In the genomic region with DNA sequence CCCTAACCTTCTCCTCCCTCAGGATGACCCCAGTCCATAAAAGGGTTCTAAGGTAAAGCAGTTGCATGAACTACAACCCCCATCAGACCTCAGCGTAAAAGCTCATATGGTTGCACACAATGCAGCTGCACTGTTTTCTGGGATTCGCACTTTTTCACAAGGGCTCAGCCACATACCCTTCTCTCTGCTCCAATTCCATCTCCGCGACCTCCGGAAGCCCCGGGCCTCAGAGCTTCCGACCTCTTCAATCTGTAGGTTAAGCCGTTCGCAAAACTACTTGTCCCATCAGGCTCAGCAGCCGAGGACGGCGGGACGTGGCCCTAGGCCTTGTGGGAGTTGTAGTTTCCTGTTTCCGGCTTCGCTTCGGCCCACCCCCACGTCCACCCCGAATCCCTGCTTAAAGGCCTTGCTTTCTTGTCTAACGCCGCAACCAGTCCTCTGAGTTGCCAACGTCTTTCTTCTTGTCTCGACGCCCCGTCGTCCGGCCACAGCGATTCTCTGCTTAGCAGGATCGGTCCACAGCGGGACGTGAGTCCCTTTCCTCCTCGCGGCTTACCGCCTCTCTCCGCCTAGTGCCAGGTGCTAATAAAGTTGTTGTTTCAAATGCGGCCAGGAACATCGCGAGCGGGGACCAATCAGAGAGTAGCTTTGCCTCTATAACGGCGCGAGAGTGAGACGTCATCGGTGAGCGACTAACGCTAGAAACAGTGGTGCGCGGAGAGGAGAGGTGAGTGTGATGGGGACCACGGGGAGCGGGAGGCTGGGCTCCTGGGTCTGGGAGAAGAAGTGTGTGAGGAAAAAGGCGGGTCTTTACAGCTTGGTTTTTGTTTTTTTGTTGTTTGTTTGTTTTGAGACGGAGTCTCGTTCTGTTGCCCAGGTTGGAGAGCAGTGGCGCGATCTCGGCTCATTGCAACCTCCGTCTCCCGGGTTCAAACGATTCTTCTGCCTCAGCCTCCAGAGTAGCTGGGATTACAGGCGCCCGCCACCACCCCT, we compare ENCODE assay signal across 8 cellular contexts. TPM values are rescaled to one million over a fixed set of nuclear protein-coding genes. Genes with fewer than 3 reads are reported as not detected.
DNase-seq lines count a peak whose midpoint lies in the region; ATAC-seq, FAIRE-seq and TF ChIP-seq lines count a peak whose summit lies in the region.

A gene with protein sequence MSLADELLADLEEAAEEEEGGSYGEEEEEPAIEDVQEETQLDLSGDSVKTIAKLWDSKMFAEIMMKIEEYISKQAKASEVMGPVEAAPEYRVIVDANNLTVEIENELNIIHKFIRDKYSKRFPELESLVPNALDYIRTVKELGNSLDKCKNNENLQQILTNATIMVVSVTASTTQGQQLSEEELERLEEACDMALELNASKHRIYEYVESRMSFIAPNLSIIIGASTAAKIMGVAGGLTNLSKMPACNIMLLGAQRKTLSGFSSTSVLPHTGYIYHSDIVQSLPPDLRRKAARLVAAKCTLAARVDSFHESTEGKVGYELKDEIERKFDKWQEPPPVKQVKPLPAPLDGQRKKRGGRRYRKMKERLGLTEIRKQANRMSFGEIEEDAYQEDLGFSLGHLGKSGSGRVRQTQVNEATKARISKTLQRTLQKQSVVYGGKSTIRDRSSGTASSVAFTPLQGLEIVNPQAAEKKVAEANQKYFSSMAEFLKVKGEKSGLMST (plus strand): TSS at position 684 of the 993 bp plus-strand sequence. CDS start 2,525 bp downstream, outside the sequence.
A gene with protein sequence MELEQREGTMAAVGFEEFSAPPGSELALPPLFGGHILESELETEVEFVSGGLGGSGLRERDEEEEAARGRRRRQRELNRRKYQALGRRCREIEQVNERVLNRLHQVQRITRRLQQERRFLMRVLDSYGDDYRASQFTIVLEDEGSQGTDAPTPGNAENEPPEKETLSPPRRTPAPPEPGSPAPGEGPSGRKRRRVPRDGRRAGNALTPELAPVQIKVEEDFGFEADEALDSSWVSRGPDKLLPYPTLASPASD (minus strand): TSS at position 587 of the 993 bp plus-strand sequence. CDS start 388 bp downstream, at position 199.

- H3K4me3 Mint-ChIP-seq in activated T-cell treated with anti-CD3 and anti-CD28 coated beads, Interleukin-2, amount 50 U/mL, for 72 hours = peak within 1 kb of the TSS; percentile 85 to 97

- no peaks in the 10 kb centered on the region for H3K9me3 ChIP-seq in KOPT-K1 (ENCODE audit: insufficient read depth, low read length, poor library complexity, severe bottlenecking)
- H3K9me3 ChIP-seq in esophagus squamous epithelium = no peaks in the 10 kb centered on the region

- FAIRE-seq in RCC 7860 (lab: Jason Lieb, UNC) = peak; percentile 66

- peaks cover 19 to 31% (median 22%) of the 10 kb centered on the region in 3 donors for H3K4me1 ChIP-seq in esophagus squamous epithelium

- no peaks in the 10 kb centered on the region for H3K27me3 Mint-ChIP-seq in activated T-cell treated with anti-CD3 and anti-CD28 coated beads, Interleukin-2, amount 50 U/mL, for 72 hours (ENCODE audit: low read depth)

- H3K27ac ChIP-seq in KOPT-K1 (ENCODE audit: low read depth, low read length, poor library complexity, severe bottlenecking) (peak within 1 kb of the TSS; percentile 86), esophagus squamous epithelium (peak within 1 kb of the TSS; percentile 90 to 96 (median 91))

- peaks cover 6 to 10% of the 10 kb centered on the region in 2 donors for H3K36me3 Mint-ChIP-seq in activated T-cell treated with anti-CD3 and anti-CD28 coated beads, Interleukin-2, amount 50 U/mL, for 72 hours (ENCODE audit: insufficient read depth in 2 of 2)

- DNase-seq in DMS79 (lab: John Stamatoyannopoulos, UW) = peak; percentile 94
- peak; percentile 87 for DNase-seq in RCC 7860 (ENCODE audit: low spot score)
- peak; percentile 92 to 95 for DNase-seq in activated T-cell treated with anti-CD3 and anti-CD28 coated beads, Interleukin-2, amount 50 U/mL, for 72 hours
- DNase-seq in esophagus squamous epithelium (lab: John Stamatoyannopoulos, UW) = peak; percentile 94
- DNase-seq in myocyte (ENCODE audit: low read depth) = peak; percentile 99
- DNase-seq in stimulated activated CD8-positive, alpha-beta memory T cell treated with anti-CD3 and anti-CD28 coated beads, Interleukin-7, amount 100 ng/mL, for 48 hours (ENCODE audit: extremely low read depth in 1 of 2, low read depth in 1 of 2) = peak; percentile 89 to 96

- H3K27me3 ChIP-seq in esophagus squamous epithelium = no peaks in the 10 kb centered on the region

- intact Hi-C loops in esophagus squamous epithelium (cut with DNase I) = no loop called here

- 0% methylated on average over 53 to 58 of the region's 60 CpGs for WGBS in esophagus squamous epithelium, 2 donors

- H3K27ac Mint-ChIP-seq in activated T-cell treated with anti-CD3 and anti-CD28 coated beads, Interleukin-2, amount 50 U/mL, for 72 hours = peak within 1 kb of the TSS; percentile 81

- peak within 1 kb of the TSS; percentile 62 to 92 (median 83) for H3K4me3 ChIP-seq in esophagus squamous epithelium

- peaks cover 41% of the 10 kb centered on the region for H3K4me1 Mint-ChIP-seq in activated T-cell treated with anti-CD3 and anti-CD28 coated beads, Interleukin-2, amount 50 U/mL, for 72 hours (ENCODE audit: low read depth)

- peak in 3 of 4 donors; percentile 38 to 64 (median 52) for TF ChIP-seq POLR2A in esophagus squamous epithelium (IDR thresholded peaks at IDR 0.05)

- peak in 2 of 6 experiments; percentile 3 to 32 for TF ChIP-seq CTCF in esophagus squamous epithelium (IDR thresholded peaks at IDR 0.05)

- H3K36me3 ChIP-seq in KOPT-K1 (ENCODE audit: insufficient read depth, low read length) (peaks cover 53% of the 10 kb centered on the region), esophagus squamous epithelium (peaks cover 6 to 50% (median 7%) of the 10 kb centered on the region in 3 donors)

- no peaks in the 10 kb centered on the region for H3K9me3 Mint-ChIP-seq in activated T-cell treated with anti-CD3 and anti-CD28 coated beads, Interleukin-2, amount 50 U/mL, for 72 hours

- ATAC-seq in GM21786 (IDR thresholded peaks at IDR 0.05; ENCODE audit: unreplicated experiment) = peak; percentile 76
- peak; percentile 92 to 96 for ATAC-seq in activated T-cell treated with anti-CD3 and anti-CD28 coated beads, Interleukin-2, amount 50 U/mL, for 72 hours (replicated peaks in 1 of 2)

RNA-seq across cellular contexts. Expression of the first gene that starts in this region (rescaled TPM):
- 10 to 100 TPM; 55.0 to 55.6 TPM for total RNA-seq in activated T-cell treated with anti-CD3 and anti-CD28 coated beads, Interleukin-2, amount 50 U/mL, for 72 hours
- 10 to 100 TPM; 41.8 to 49.2 (median 43.2) TPM for total RNA-seq in esophagus squamous epithelium
- total RNA-seq in myocyte = 48.0 and 59.0 TPM in 2 replicates
- 68.4 TPM for polyA plus RNA-seq in myocyte (2012)

RNA-seq across cellular contexts. Expression of the second gene that starts in this region (rescaled TPM):
- 10 to 100 TPM; 36.0 to 38.8 TPM for total RNA-seq in activated T-cell treated with anti-CD3 and anti-CD28 coated beads, Interleukin-2, amount 50 U/mL, for 72 hours
- 1 to 10 TPM; 6.1 to 9.0 (median 7.4) TPM for total RNA-seq in esophagus squamous epithelium
- 13.0 and 17.8 TPM in 2 replicates for total RNA-seq in myocyte
- 27.6 TPM for polyA plus RNA-seq in myocyte (2012)

Comparison
In these comparisons a context has a peak if more than half of its experiments do, and no peak if none do; other contexts are left out.
1. Peak in every context shown above with its lines: DNase-seq, ATAC-seq, H3K4me3 ChIP-seq and H3K27ac ChIP-seq.